In genomic region chr5:149731617-149732400, GRCh38 we compare ENCODE assay signal across 1 cellular context.
TF ChIP-seq lines count a peak whose summit lies in the region.

No MANE protein-coding gene starts in this region.

TF ChIP-seq in K562, 482 proteins besides CTCF, POLR2A, EP300 and RAD21 (continued from another document):
- TF ChIP-seq UBTF (IDR thresholded peaks at IDR 0.05; ENCODE audit: borderline replicate concordance in 1 of 2, low read depth in 2 of 2, low read length in 2 of 2) (peak in 1 of 2 experiments; percentile 42; a peak in 2 of 4 replicates), ZNF165 (CRISPR knock-in tag; IDR thresholded peaks at IDR 0.05; ENCODE audit: borderline replicate concordance) (no peak), ZBTB7A (IDR thresholded peaks at IDR 0.05; ENCODE audit: borderline replicate concordance, control insufficient read depth, low read depth, low read length) (0 out of 2 replicates have a peak, but pooled peaks have one; percentile 25), EGR1 (conservative IDR thresholded peaks at IDR 0.05) (peak; percentile 1; the same call in 1 of the 2 replicates), RBM15 (IDR thresholded peaks at IDR 0.05; ENCODE audit: insufficient read depth, low read length) (no peak), LCOR (CRISPR knock-in tag; IDR thresholded peaks at IDR 0.05) (no peak), NCOR1 (IDR thresholded peaks at IDR 0.05) (no peak), ZBTB34 (CRISPR knock-in tag; IDR thresholded peaks at IDR 0.05) (0 out of 2 replicates have a peak, but pooled peaks have one; percentile 14), MTA2 (IDR thresholded peaks at IDR 0.05; ENCODE audit: low read depth) (no peak), PATZ1 (CRISPR knock-in tag; IDR thresholded peaks at IDR 0.05; ENCODE audit: borderline replicate concordance) (no peak), MECOM (CRISPR knock-in tag; IDR thresholded peaks at IDR 0.05) (no peak), FOS (IDR thresholded peaks at IDR 0.05; ENCODE audit: extremely low read depth, insufficient read length) (no peak), ZNF511 (CRISPR knock-in tag; IDR thresholded peaks at IDR 0.05) (no peak), ZNF699 (CRISPR knock-in tag; IDR thresholded peaks at IDR 0.05; ENCODE audit: insufficient replicate concordance) (no peak), MYC (IDR thresholded peaks at IDR 0.05; ENCODE audit: low read depth, low read length) (peak; percentile 69), MYC (CRISPR knock-in tag; IDR thresholded peaks at IDR 0.05; ENCODE audit: borderline replicate concordance, low read depth) (no peak), ELK1 (CRISPR knock-in tag; IDR thresholded peaks at IDR 0.05) (no peak), BRCA1 (IDR thresholded peaks at IDR 0.05) (no peak), BRCA1 (CRISPR knock-in tag; IDR thresholded peaks at IDR 0.05) (no peak; the same call in 1 of the 2 replicates)
